23 cellular contexts compared by ENCODE assay signal in genomic region chr3:79162653-79163052, GRCh38.
"Had no signal": no experiment of that assay in that cellular context is flagged by ENCODE, and none has a peak within 500 bp of the region (broad histone marks: within the 10 kb centered on the region; RNA-seq: fewer than 3 reads in every experiment).

No MANE protein-coding gene starts in this region.

- H3K4me1 ChIP-seq: spleen, tibial nerve, upper lobe of right lung, vagina had no signal

- DNase-seq: effector CD4-positive, alpha-beta T cell; endodermal cell; erythroblast; left colon; left ventricle myocardium superior; mesenchymal stem cell; midbrain; occipital lobe; posterior cingulate gyrus; spleen; stimulated activated CD4-positive, alpha-beta T cell treated with anti-CD3 and anti-CD28 coated beads, Interleukin-15, amount 100 ng/mL, for 24 hours; stimulated activated CD4-positive, alpha-beta T cell treated with anti-CD3 and anti-CD28 coated beads, Interleukin-1b, Interleukin-23, amount 100 ng/mL, for 48 hours; stimulated activated CD4-positive, alpha-beta T cell treated with anti-CD3 and anti-CD28 coated beads, Interleukin-4, amount 100 ng/mL, for 24 hours; upper lobe of right lung had no signal

- H3K27ac ChIP-seq: coronary artery, foreskin keratinocyte, spleen, tibial nerve, upper lobe of right lung, vagina had no signal

- H3K9me3 Mint-ChIP-seq: endodermal cell; nephron; stimulated activated naive CD8-positive, alpha-beta T cell treated with anti-CD3 and anti-CD28 coated beads, Interleukin-15, Interleukin-2, amounts not matched to agents 100 ng/mL and 50 ng/mL, for 24 hours had no signal

- ATAC-seq: left colon; left ventricle myocardium superior; sciatic nerve; stimulated activated memory B cell treated with anti-CD40 and anti-IgM and Interleukin-4, amounts not matched to agents 10 μg/mL and 1 μg/mL and 100 μg/mL, for 72 hours; upper lobe of right lung had no signal

- H3K36me3 Mint-ChIP-seq: stimulated activated memory B cell treated with anti-CD40 and anti-IgM and Interleukin-4, amounts not matched to agents 10 μg/mL and 1 μg/mL and 100 μg/mL, for 72 hours had no signal

- H3K4me1 Mint-ChIP-seq: nephron; stimulated activated memory B cell treated with anti-CD40 and anti-IgM and Interleukin-4, amounts not matched to agents 10 μg/mL and 1 μg/mL and 100 μg/mL, for 72 hours had no signal

- H3K27me3 ChIP-seq: foreskin keratinocyte, spleen, tibial nerve, upper lobe of right lung, vagina had no signal

- H3K27me3 Mint-ChIP-seq: stimulated activated memory B cell treated with anti-CD40 and anti-IgM and Interleukin-4, amounts not matched to agents 10 μg/mL and 1 μg/mL and 100 μg/mL, for 72 hours; stimulated activated naive CD8-positive, alpha-beta T cell treated with anti-CD3 and anti-CD28 coated beads, Interleukin-15, Interleukin-2, amounts not matched to agents 100 ng/mL and 50 ng/mL, for 24 hours had no signal

- H3K27ac Mint-ChIP-seq: endodermal cell; nephron; stimulated activated memory B cell treated with anti-CD40 and anti-IgM and Interleukin-4, amounts not matched to agents 10 μg/mL and 1 μg/mL and 100 μg/mL, for 72 hours; stimulated activated naive CD8-positive, alpha-beta T cell treated with anti-CD3 and anti-CD28 coated beads, Interleukin-15, Interleukin-2, amounts not matched to agents 100 ng/mL and 50 ng/mL, for 24 hours had no signal

- H3K4me3 Mint-ChIP-seq: endodermal cell; nephron; stimulated activated memory B cell treated with anti-CD40 and anti-IgM and Interleukin-4, amounts not matched to agents 10 μg/mL and 1 μg/mL and 100 μg/mL, for 72 hours; stimulated activated naive CD8-positive, alpha-beta T cell treated with anti-CD3 and anti-CD28 coated beads, Interleukin-15, Interleukin-2, amounts not matched to agents 100 ng/mL and 50 ng/mL, for 24 hours had no signal

- H3K4me3 ChIP-seq: coronary artery, lung, spleen, tibial nerve, upper lobe of right lung, vagina had no signal

- H3K36me3 ChIP-seq: spleen, tibial nerve, upper lobe of right lung, vagina had no signal
